ENCODE assay signal across 32 cellular contexts in genomic region chr1:175690298-175690697, GRCh38. TPM values are rescaled to one million over a fixed set of nuclear protein-coding genes. Genes with fewer than 3 reads are reported as not detected.
DNase-seq lines count a peak whose midpoint lies in the region; ATAC-seq and TF ChIP-seq lines count a peak whose summit lies in the region.
"Had no signal": no experiment of that assay in that cellular context is flagged by ENCODE, and none has a peak within 500 bp of the region (broad histone marks: within the 10 kb centered on the region; RNA-seq: fewer than 3 reads in every experiment).

No MANE protein-coding gene starts in this region.

- peaks cover 27% of the 10 kb centered on the region for H3K27me3 Mint-ChIP-seq in activated T-helper 17 cell treated with anti-CD3 and anti-CD28 coated beads, Interleukin-2, amount 50 U/mL, for 72 hours
- H3K27me3 Mint-ChIP-seq in HFFc6 (ENCODE audit: insufficient read depth) = no peaks in the 10 kb centered on the region; the same call in 1 of the 2 replicates
- H3K27me3 Mint-ChIP-seq: CD4-positive, CD25-positive, alpha-beta regulatory T cell had no signal

- no peak overlapping the region for H3K4me3 ChIP-seq in lower lobe of right lung
- H3K4me3 ChIP-seq: psoas muscle, thoracic aorta had no signal

- H3K27me3 ChIP-seq in lower lobe of right lung (ENCODE audit: low read depth) = no peaks in the 10 kb centered on the region
- H3K27me3 ChIP-seq: brain microvascular endothelial cell had no signal

- DNase-seq in NCI-H510A treated with DMSO at 0.1 percent for 48 hours (lab: John Stamatoyannopoulos, UW) (peak; percentile 70), NCI-H510A (lab: John Stamatoyannopoulos, UW) (no peak), HFFc6 (no peak), lower lobe of right lung (no peak)
- DNase-seq: activated CD4-positive, alpha-beta T cell treated with anti-CD3 and anti-CD28 coated beads for 48 hours; activated T-cell treated with anti-CD3 and anti-CD28 coated beads, Interleukin-2, amount 50 U/mL, for 1 hour; brain microvascular endothelial cell; CD4-positive, CD25-positive, alpha-beta regulatory T cell; EL; Kasumi-1; mesenchymal stem cell; MV-4-11; NCI-H2171; NCI-H524 treated with DMSO at 0.1 percent for 48 hours; NK-92 treated with Interleukin-12 subunit alpha and Interleukin-12 subunit beta, amount 100 ng/mL, for 24 hours; nucleus accumbens; PC-3; psoas muscle; SK-N-SH; stimulated activated CD4-positive, alpha-beta T cell treated with anti-CD3 and anti-CD28 coated beads, Interleukin-4, amount 100 ng/mL, for 4 hours; stimulated activated naive CD4-positive, alpha-beta T cell treated with Interleukin-2 at 50 U/mL for 16 hours; T-helper 2 cell had no signal

- intact Hi-C loops in lower lobe of right lung (cut with DNase I) = no loop called here

- H3K36me3 ChIP-seq in lower lobe of right lung = no peaks in the 10 kb centered on the region
- H3K36me3 ChIP-seq: brain microvascular endothelial cell, thoracic aorta had no signal

- H3K27ac ChIP-seq in lower lobe of right lung = no peak overlapping the region
- H3K27ac ChIP-seq: brain microvascular endothelial cell, psoas muscle, thoracic aorta had no signal

- no peaks in the 10 kb centered on the region for H3K4me1 Mint-ChIP-seq in activated T-helper 17 cell treated with anti-CD3 and anti-CD28 coated beads, Interleukin-2, amount 50 U/mL, for 72 hours
- no peaks in the 10 kb centered on the region for H3K4me1 Mint-ChIP-seq in HFFc6 (ENCODE audit: low read depth)
- H3K4me1 Mint-ChIP-seq: CD4-positive, CD25-positive, alpha-beta regulatory T cell had no signal

- ATAC-seq in GM18868 (IDR thresholded peaks at IDR 0.05; ENCODE audit: unreplicated experiment) (peak; percentile 91), HG02623 (IDR thresholded peaks at IDR 0.05; ENCODE audit: unreplicated experiment) (peak; percentile 77), GM19395 (IDR thresholded peaks at IDR 0.05; ENCODE audit: unreplicated experiment) (no peak), lower lobe of right lung (no peak)
- peak; percentile 24 for ATAC-seq in activated T-helper 17 cell treated with anti-CD3 and anti-CD28 coated beads, Interleukin-2, amount 50 U/mL, for 72 hours (replicated peaks)
- ATAC-seq: left lobe of liver, PC-3, psoas muscle had no signal

- H3K9me3 Mint-ChIP-seq in activated T-helper 17 cell treated with anti-CD3 and anti-CD28 coated beads, Interleukin-2, amount 50 U/mL, for 72 hours = no peaks in the 10 kb centered on the region
- H3K9me3 Mint-ChIP-seq in HFFc6 = peaks cover 70% of the 10 kb centered on the region
- H3K9me3 Mint-ChIP-seq: CD4-positive, CD25-positive, alpha-beta regulatory T cell had no signal

- no peaks in the 10 kb centered on the region for H3K36me3 Mint-ChIP-seq in activated T-helper 17 cell treated with anti-CD3 and anti-CD28 coated beads, Interleukin-2, amount 50 U/mL, for 72 hours (ENCODE audit: low read depth)
- H3K36me3 Mint-ChIP-seq in HFFc6 (ENCODE audit: low read depth) = 0 out of 2 replicates have a peak, but pooled peaks cover 8% of the 10 kb centered on the region
- H3K36me3 Mint-ChIP-seq: CD4-positive, CD25-positive, alpha-beta regulatory T cell had no signal

- TF ChIP-seq CTCF in HFFc6 (IDR thresholded peaks at IDR 0.05) = no peak
- TF ChIP-seq CTCF in lower lobe of right lung (IDR thresholded peaks at IDR 0.05) = no peak

- H3K9me3 ChIP-seq in lower lobe of right lung = no peaks in the 10 kb centered on the region
- H3K9me3 ChIP-seq: psoas muscle, SK-N-SH, thoracic aorta had no signal

- H3K27ac Mint-ChIP-seq in activated T-helper 17 cell treated with anti-CD3 and anti-CD28 coated beads, Interleukin-2, amount 50 U/mL, for 72 hours = no peak overlapping the region
- H3K27ac Mint-ChIP-seq in HFFc6 = no peak overlapping the region
- H3K27ac Mint-ChIP-seq: CD4-positive, CD25-positive, alpha-beta regulatory T cell had no signal

- no peak overlapping the region for H3K4me3 Mint-ChIP-seq in activated T-helper 17 cell treated with anti-CD3 and anti-CD28 coated beads, Interleukin-2, amount 50 U/mL, for 72 hours
- no peak overlapping the region for H3K4me3 Mint-ChIP-seq in HFFc6

- H3K4me1 ChIP-seq in lower lobe of right lung = no peaks in the 10 kb centered on the region
- H3K4me1 ChIP-seq: psoas muscle had no signal

RNA-seq across cellular contexts. Expression of gene TNR, which starts 53.1 kb away (rescaled TPM):
- total RNA-seq in activated T-helper 17 cell treated with anti-CD3 and anti-CD28 coated beads, Interleukin-2, amount 50 U/mL, for 72 hours = not detected
- total RNA-seq in HFFc6 (2021; fragmentation: NEBNext Ultra II Directional; extraction: Animal tissue kit (Norgen Biotek cat#: 25700)) = not detected
- total RNA-seq in lower lobe of right lung = 1.6 TPM
- total RNA-seq: A172; activated CD8-positive, alpha-beta memory T cell treated with anti-CD3 and anti-CD28 coated beads for 36 hours; CD4-positive, CD25-positive, alpha-beta regulatory T cell; chondrocyte; H1; left lobe of liver; PC-3; psoas muscle had no signal

Comparison
In these comparisons a context has a peak if more than half of its experiments do, and no peak if none do; other contexts are left out.
1. ATAC-seq: peak in GM18868 (single experiment), HG02623 (single experiment) and activated T-helper 17 cell treated with anti-CD3 and anti-CD28 coated beads, Interleukin-2, amount 50 U/mL, for 72 hours (single experiment); none in GM19395 (single experiment) and lower lobe of right lung (0 of 2).